ENCODE assay signal across 1 cellular context in the genomic region with DNA sequence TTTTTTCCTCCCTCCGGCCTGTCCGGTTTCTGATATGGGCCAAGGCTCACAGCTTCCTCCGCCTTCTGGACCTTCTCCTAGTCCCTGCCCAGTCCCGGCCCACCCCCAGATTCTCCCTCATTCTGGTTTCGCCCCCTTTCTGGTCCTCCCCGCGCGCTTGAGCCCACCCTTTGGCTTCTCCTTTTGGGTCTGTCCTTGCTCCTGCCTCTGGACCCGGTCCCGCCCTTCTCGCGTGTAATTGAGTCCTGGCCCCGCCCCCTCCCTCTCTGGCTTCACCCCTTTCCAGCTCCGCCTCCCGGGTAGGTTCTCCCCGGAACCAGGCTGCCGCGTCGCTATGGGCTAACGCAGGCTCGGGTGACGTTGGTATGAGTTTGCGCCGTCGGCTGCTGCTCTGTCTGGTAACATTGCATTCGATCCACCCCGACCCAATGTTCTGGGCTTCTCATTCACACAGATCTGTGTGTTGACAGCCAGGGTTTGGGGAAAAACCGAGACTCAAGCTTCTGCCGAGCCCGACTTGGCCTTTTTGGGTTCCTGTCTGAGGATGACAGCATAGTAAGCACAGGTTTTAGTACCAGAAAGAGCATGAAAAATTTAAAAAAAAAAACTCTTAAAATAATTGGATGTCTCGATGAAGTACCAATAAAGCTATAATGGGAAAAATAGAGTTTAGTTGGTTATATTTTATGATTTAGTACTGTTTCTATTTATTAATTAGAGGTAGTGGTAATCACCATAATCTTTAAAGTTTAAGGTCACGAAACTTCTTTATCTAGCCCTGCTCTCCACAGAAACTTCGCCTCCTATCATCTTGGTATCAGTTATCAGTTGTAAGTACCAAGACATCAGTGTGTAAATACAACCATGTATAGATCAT.
TF ChIP-seq lines count a peak whose summit lies in the region.

No MANE protein-coding gene starts in this region.

TF ChIP-seq in K562, 482 proteins besides CTCF, POLR2A, EP300 and RAD21 (continued from another document and continues in another):
- 0 out of 2 replicates have a peak, but pooled peaks have one; percentile 43 for TF ChIP-seq SPI1 (IDR thresholded peaks at IDR 0.05; ENCODE audit: borderline replicate concordance, low read depth, low read length)
- TF ChIP-seq ATF7 (IDR thresholded peaks at IDR 0.05) = peak; percentile 71; the same call in 1 of the 2 replicates
- TF ChIP-seq CREB3L1 (IDR thresholded peaks at IDR 0.05; ENCODE audit: borderline replicate concordance, low read depth) = peak; percentile 61; the same call in 1 of the 2 replicates
- TF ChIP-seq PRDM10 (IDR thresholded peaks at IDR 0.05; ENCODE audit: partially characterized antibody) = peak; percentile 93
- TF ChIP-seq ZNF76 (CRISPR knock-in tag; IDR thresholded peaks at IDR 0.05; ENCODE audit: borderline replicate concordance) = no peak
- TF ChIP-seq ZNF184 (CRISPR knock-in tag; IDR thresholded peaks at IDR 0.05) = no peak
- TF ChIP-seq ZC3H11A (IDR thresholded peaks at IDR 0.05; ENCODE audit: low read depth, low read length) = no peak
- TF ChIP-seq, protein P1, sequence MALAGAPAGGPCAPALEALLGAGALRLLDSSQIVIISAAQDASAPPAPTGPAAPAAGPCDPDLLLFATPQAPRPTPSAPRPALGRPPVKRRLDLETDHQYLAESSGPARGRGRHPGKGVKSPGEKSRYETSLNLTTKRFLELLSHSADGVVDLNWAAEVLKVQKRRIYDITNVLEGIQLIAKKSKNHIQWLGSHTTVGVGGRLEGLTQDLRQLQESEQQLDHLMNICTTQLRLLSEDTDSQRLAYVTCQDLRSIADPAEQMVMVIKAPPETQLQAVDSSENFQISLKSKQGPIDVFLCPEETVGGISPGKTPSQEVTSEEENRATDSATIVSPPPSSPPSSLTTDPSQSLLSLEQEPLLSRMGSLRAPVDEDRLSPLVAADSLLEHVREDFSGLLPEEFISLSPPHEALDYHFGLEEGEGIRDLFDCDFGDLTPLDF (CRISPR knock-in tag; IDR thresholded peaks at IDR 0.05) = no peak
- peak; percentile 70; the same call in 1 of the 2 replicates for TF ChIP-seq ELF4 (CRISPR knock-in tag; IDR thresholded peaks at IDR 0.05)
- TF ChIP-seq ZNF280A (IDR thresholded peaks at IDR 0.05; ENCODE audit: low read depth, partially characterized antibody) = no peak
- TF ChIP-seq, protein P2, sequence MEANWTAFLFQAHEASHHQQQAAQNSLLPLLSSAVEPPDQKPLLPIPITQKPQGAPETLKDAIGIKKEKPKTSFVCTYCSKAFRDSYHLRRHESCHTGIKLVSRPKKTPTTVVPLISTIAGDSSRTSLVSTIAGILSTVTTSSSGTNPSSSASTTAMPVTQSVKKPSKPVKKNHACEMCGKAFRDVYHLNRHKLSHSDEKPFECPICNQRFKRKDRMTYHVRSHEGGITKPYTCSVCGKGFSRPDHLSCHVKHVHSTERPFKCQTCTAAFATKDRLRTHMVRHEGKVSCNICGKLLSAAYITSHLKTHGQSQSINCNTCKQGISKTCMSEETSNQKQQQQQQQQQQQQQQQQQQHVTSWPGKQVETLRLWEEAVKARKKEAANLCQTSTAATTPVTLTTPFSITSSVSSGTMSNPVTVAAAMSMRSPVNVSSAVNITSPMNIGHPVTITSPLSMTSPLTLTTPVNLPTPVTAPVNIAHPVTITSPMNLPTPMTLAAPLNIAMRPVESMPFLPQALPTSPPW (CRISPR knock-in tag; IDR thresholded peaks at IDR 0.05) = peak; percentile 27
- no peak for TF ChIP-seq HEY1 (CRISPR knock-in tag; IDR thresholded peaks at IDR 0.05; ENCODE audit: borderline replicate concordance)
- TF ChIP-seq FOXP1 (CRISPR knock-in tag; IDR thresholded peaks at IDR 0.05) = no peak
- TF ChIP-seq HOXB6 (CRISPR knock-in tag; IDR thresholded peaks at IDR 0.05; ENCODE audit: borderline replicate concordance) = no peak
- TF ChIP-seq, protein P3, sequence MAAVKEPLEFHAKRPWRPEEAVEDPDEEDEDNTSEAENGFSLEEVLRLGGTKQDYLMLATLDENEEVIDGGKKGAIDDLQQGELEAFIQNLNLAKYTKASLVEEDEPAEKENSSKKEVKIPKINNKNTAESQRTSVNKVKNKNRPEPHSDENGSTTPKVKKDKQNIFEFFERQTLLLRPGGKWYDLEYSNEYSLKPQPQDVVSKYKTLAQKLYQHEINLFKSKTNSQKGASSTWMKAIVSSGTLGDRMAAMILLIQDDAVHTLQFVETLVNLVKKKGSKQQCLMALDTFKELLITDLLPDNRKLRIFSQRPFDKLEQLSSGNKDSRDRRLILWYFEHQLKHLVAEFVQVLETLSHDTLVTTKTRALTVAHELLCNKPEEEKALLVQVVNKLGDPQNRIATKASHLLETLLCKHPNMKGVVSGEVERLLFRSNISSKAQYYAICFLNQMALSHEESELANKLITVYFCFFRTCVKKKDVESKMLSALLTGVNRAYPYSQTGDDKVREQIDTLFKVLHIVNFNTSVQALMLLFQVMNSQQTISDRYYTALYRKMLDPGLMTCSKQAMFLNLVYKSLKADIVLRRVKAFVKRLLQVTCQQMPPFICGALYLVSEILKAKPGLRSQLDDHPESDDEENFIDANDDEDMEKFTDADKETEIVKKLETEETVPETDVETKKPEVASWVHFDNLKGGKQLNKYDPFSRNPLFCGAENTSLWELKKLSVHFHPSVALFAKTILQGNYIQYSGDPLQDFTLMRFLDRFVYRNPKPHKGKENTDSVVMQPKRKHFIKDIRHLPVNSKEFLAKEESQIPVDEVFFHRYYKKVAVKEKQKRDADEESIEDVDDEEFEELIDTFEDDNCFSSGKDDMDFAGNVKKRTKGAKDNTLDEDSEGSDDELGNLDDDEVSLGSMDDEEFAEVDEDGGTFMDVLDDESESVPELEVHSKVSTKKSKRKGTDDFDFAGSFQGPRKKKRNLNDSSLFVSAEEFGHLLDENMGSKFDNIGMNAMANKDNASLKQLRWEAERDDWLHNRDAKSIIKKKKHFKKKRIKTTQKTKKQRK (IDR thresholded peaks at IDR 0.05; ENCODE audit: borderline replicate concordance, low read depth, low read length) = no peak
- no peak for TF ChIP-seq HOMEZ (CRISPR knock-in tag; IDR thresholded peaks at IDR 0.05)
- TF ChIP-seq CSDE1 (IDR thresholded peaks at IDR 0.05) = no peak
- peak; percentile 53; the same call in 1 of the 2 replicates for TF ChIP-seq NCOA1 (IDR thresholded peaks at IDR 0.05; ENCODE audit: low read depth)
- no peak for TF ChIP-seq KAT2B (IDR thresholded peaks at IDR 0.05; ENCODE audit: low read depth, low read length)
- TF ChIP-seq ZBTB12 (CRISPR knock-in tag; IDR thresholded peaks at IDR 0.05) = peak; percentile 59; the same call in 1 of the 2 replicates
- TF ChIP-seq CHD4 (IDR thresholded peaks at IDR 0.05; ENCODE audit: insufficient read depth, insufficient replicate concordance, low read depth, low read length, poor library complexity, severe bottlenecking) = no peak
- TF ChIP-seq NFIC (IDR thresholded peaks at IDR 0.05) = 0 out of 2 replicates have a peak, but pooled peaks have one; percentile 22
